Comparison of ENCODE assay signal across 16 cellular contexts in the genomic region with DNA sequence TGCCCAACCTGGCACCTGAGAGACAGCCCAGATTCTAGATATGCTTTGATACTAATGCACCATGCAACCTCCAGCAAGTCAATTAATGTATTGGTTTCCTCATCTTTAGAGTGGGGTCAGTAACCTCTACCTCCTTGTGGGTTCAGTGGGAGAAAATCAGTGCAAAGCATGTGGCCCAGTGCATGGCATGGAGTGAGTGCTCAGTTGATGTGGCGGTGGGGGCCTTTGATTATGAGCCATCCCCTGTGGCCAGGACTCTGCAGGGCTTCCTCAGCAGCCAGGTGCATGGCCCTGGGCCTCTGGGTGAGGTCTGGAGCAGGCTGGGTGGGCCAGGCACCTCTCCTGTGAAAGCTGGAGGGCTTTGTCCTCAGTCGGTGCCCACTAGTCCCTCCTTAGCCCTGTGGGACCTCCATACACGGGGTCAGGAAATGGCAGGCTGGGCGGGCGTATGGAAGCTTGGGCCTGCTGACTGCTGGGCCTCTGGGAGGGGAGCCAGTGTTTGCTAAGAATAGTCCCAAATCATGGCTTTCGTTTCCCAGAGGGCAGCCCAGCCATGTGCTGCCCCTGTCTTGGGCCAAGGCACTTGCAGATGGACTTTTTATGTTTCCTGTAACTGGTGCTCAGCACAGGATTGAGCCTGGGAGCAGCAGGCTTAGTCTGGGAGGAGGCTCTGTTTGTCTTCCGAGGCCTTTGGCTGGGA. TPM values are rescaled to one million over a fixed set of nuclear protein-coding genes. Genes with fewer than 3 reads are reported as not detected.
A peak's percentile ranks its signal among the peaks of the same experiment; 100 is the strongest.
DNase-seq lines count a peak whose midpoint lies in the region; ATAC-seq and TF ChIP-seq lines count a peak whose summit lies in the region.
"Had no signal": no experiment of that assay in that cellular context is flagged by ENCODE, and none has a peak within 500 bp of the region (broad histone marks: within the 10 kb centered on the region; RNA-seq: fewer than 3 reads in every experiment).

No MANE protein-coding gene starts in this region.

- H3K4me1 ChIP-seq in OCI-LY1 (ENCODE audit: insufficient read depth, low read length, severe bottlenecking) (peaks cover 80% of the 10 kb centered on the region), esophagus squamous epithelium (peaks cover 31 to 72% (median 44%) of the 10 kb centered on the region in 3 donors), suprapubic skin (peaks cover 55% of the 10 kb centered on the region)
- peaks cover 27 to 40% of the 10 kb centered on the region in 2 donors for H3K4me1 ChIP-seq in naive thymus-derived CD4-positive, alpha-beta T cell (ENCODE audit: control insufficient read depth in 2 of 2, insufficient read depth in 2 of 2, low read length in 2 of 2)

- H3K27ac ChIP-seq in OCI-LY1 (ENCODE audit: low read depth, low read length, poor library complexity, severe bottlenecking) = peak overlapping the region; percentile 96
- H3K27ac ChIP-seq in esophagus squamous epithelium = peak overlapping the region in 3 of 4 donors; percentile 11 to 86 (median 61)
- peak overlapping the region; percentile 20 for H3K27ac ChIP-seq in suprapubic skin
- H3K27ac ChIP-seq in naive thymus-derived CD4-positive, alpha-beta T cell (ENCODE audit: low read depth, low read length) = no peak overlapping the region

- H3K36me3 ChIP-seq in OCI-LY1 (ENCODE audit: insufficient read depth, low read length) (peaks cover 64% of the 10 kb centered on the region), esophagus squamous epithelium (no peaks in the 10 kb centered on the region), suprapubic skin (no peaks in the 10 kb centered on the region)
- H3K36me3 ChIP-seq in naive thymus-derived CD4-positive, alpha-beta T cell (ENCODE audit: control insufficient read depth in 2 of 3, insufficient read depth in 3 of 3, low read length in 3 of 3) = no peaks in the 10 kb centered on the region

- intact Hi-C loops in esophagus squamous epithelium (cut with DNase I) = no loop called here
- intact Hi-C loops in naive thymus-derived CD4-positive, alpha-beta T cell (cut with micrococcal nuclease) = no loop called here

- TF ChIP-seq POLR2A in esophagus squamous epithelium (IDR thresholded peaks at IDR 0.05) = no peak
- no peak for TF ChIP-seq POLR2A in suprapubic skin (IDR thresholded peaks at IDR 0.05)

- H3K9me3 ChIP-seq in OCI-LY1 (ENCODE audit: low read length) (no peaks in the 10 kb centered on the region), esophagus squamous epithelium (no peaks in the 10 kb centered on the region), suprapubic skin (no peaks in the 10 kb centered on the region)
- H3K9me3 ChIP-seq in naive thymus-derived CD4-positive, alpha-beta T cell (ENCODE audit: control insufficient read depth in 2 of 3, low read length in 3 of 3) = no peaks in the 10 kb centered on the region

- peak overlapping the region; percentile 94 for H3K9ac ChIP-seq in OCI-LY1 (ENCODE audit: low read length)

- H3F3A ChIP-seq in OCI-LY1 (ENCODE audit: insufficient read depth, low read length) = no peaks in the 10 kb centered on the region

- H3K27me3 ChIP-seq in OCI-LY1 (ENCODE audit: insufficient read depth, low read length) = no peaks in the 10 kb centered on the region
- H3K27me3 ChIP-seq in esophagus squamous epithelium = peaks cover 0 to 14% (median 0%) of the 10 kb centered on the region in 4 donors
- no peaks in the 10 kb centered on the region for H3K27me3 ChIP-seq in suprapubic skin
- H3K27me3 ChIP-seq in naive thymus-derived CD4-positive, alpha-beta T cell (ENCODE audit: control insufficient read depth in 2 of 2, insufficient read depth in 2 of 2, low read length in 2 of 2) = peaks cover 0 to 4% of the 10 kb centered on the region in 2 donors

- peaks cover 4% of the 10 kb centered on the region in 2 donors for H3K36me3 Mint-ChIP-seq in stimulated activated naive B cell treated with anti-CD40 and anti-IgM and Interleukin-4, amounts not matched to agents 10 μg/mL and 1 μg/mL and 100 μg/mL, for 72 hours
- no peaks in the 10 kb centered on the region for H3K36me3 Mint-ChIP-seq in naive thymus-derived CD4-positive, alpha-beta T cell
- no peaks in the 10 kb centered on the region for H3K36me3 Mint-ChIP-seq in activated CD4-positive, alpha-beta memory T cell treated with anti-CD3 and anti-CD28 coated beads, Interleukin-2, amount 10 ng/mL, durations not matched to agents 7 days and 5 days (ENCODE audit: low read depth)
- H3K36me3 Mint-ChIP-seq: activated CD4-positive, alpha-beta memory T cell treated with anti-CD3 and anti-CD28 coated beads for 36 hours; activated naive CD4-positive, alpha-beta T cell treated with anti-CD3 and anti-CD28 coated beads, Interleukin-2, amount 10 ng/mL, durations not matched to agents 7 days and 5 days had no signal

- H3K4me3 Mint-ChIP-seq in stimulated activated naive B cell treated with anti-CD40 and anti-IgM and Interleukin-4, amounts not matched to agents 10 μg/mL and 1 μg/mL and 100 μg/mL, for 72 hours = no peak overlapping the region
- peak overlapping the region in 2 of 10 donors; percentile 37 to 75 for H3K4me3 Mint-ChIP-seq in naive thymus-derived CD4-positive, alpha-beta T cell
- H3K4me3 Mint-ChIP-seq in activated CD4-positive, alpha-beta memory T cell treated with anti-CD3 and anti-CD28 coated beads, Interleukin-2, amount 10 ng/mL, durations not matched to agents 7 days and 5 days = no peak overlapping the region
- H3K4me3 Mint-ChIP-seq: activated CD4-positive, alpha-beta memory T cell treated with anti-CD3 and anti-CD28 coated beads for 36 hours; activated naive CD4-positive, alpha-beta T cell treated with anti-CD3 and anti-CD28 coated beads, Interleukin-2, amount 10 ng/mL, durations not matched to agents 7 days and 5 days had no signal

- peaks cover 0 to 7% of the 10 kb centered on the region in 2 donors for H3K27me3 Mint-ChIP-seq in stimulated activated naive B cell treated with anti-CD40 and anti-IgM and Interleukin-4, amounts not matched to agents 10 μg/mL and 1 μg/mL and 100 μg/mL, for 72 hours
- H3K27me3 Mint-ChIP-seq in naive thymus-derived CD4-positive, alpha-beta T cell = peaks cover 0 to 47% (median 0%) of the 10 kb centered on the region in 5 donors
- H3K27me3 Mint-ChIP-seq in activated CD4-positive, alpha-beta memory T cell treated with anti-CD3 and anti-CD28 coated beads, Interleukin-2, amount 10 ng/mL, durations not matched to agents 7 days and 5 days = peaks cover 33% of the 10 kb centered on the region

- H3K9me2 ChIP-seq in OCI-LY1 (ENCODE audit: low read depth, low read length) = no peaks in the 10 kb centered on the region

- no peak for TF ChIP-seq EP300 in suprapubic skin (IDR thresholded peaks at IDR 0.05)

- CTCF ChIA-PET in naive thymus-derived CD4-positive, alpha-beta T cell (lab: Charles Lee) = no interaction called here
- CTCF ChIA-PET in activated CD4-positive, alpha-beta memory T cell treated with anti-CD3 and anti-CD28 coated beads, Interleukin-2, amount 10 ng/mL, durations not matched to agents 7 days and 5 days (lab: Charles Lee) = no interaction called here

- H3K27ac Mint-ChIP-seq in stimulated activated naive B cell treated with anti-CD40 and anti-IgM and Interleukin-4, amounts not matched to agents 10 μg/mL and 1 μg/mL and 100 μg/mL, for 72 hours = no peak overlapping the region
- H3K27ac Mint-ChIP-seq in naive thymus-derived CD4-positive, alpha-beta T cell = peak overlapping the region in 1 of 9 donors; percentile 32
- H3K27ac Mint-ChIP-seq in activated CD4-positive, alpha-beta memory T cell treated with anti-CD3 and anti-CD28 coated beads, Interleukin-2, amount 10 ng/mL, durations not matched to agents 7 days and 5 days = no peak overlapping the region
- H3K27ac Mint-ChIP-seq: activated CD4-positive, alpha-beta memory T cell treated with anti-CD3 and anti-CD28 coated beads for 36 hours; activated naive CD4-positive, alpha-beta T cell treated with anti-CD3 and anti-CD28 coated beads, Interleukin-2, amount 10 ng/mL, durations not matched to agents 7 days and 5 days had no signal

- H3K9me3 Mint-ChIP-seq in stimulated activated naive B cell treated with anti-CD40 and anti-IgM and Interleukin-4, amounts not matched to agents 10 μg/mL and 1 μg/mL and 100 μg/mL, for 72 hours = no peaks in the 10 kb centered on the region
- H3K9me3 Mint-ChIP-seq in naive thymus-derived CD4-positive, alpha-beta T cell = no peaks in the 10 kb centered on the region
- H3K9me3 Mint-ChIP-seq in activated CD4-positive, alpha-beta memory T cell treated with anti-CD3 and anti-CD28 coated beads, Interleukin-2, amount 10 ng/mL, durations not matched to agents 7 days and 5 days = no peaks in the 10 kb centered on the region
- H3K9me3 Mint-ChIP-seq: activated CD4-positive, alpha-beta memory T cell treated with anti-CD3 and anti-CD28 coated beads for 36 hours; activated naive CD4-positive, alpha-beta T cell treated with anti-CD3 and anti-CD28 coated beads, Interleukin-2, amount 10 ng/mL, durations not matched to agents 7 days and 5 days had no signal

- peaks cover 28% of the 10 kb centered on the region for H3K79me2 ChIP-seq in OCI-LY1 (ENCODE audit: insufficient read depth, low read length)

- H2AFZ ChIP-seq in OCI-LY1 (ENCODE audit: low read length) = no peak overlapping the region

- H3K4me2 ChIP-seq in OCI-LY1 (ENCODE audit: low read length) = peak overlapping the region; percentile 73

- H3K4me3 ChIP-seq in OCI-LY1 (ENCODE audit: low read depth, low read length, poor library complexity, severe bottlenecking) = peak overlapping the region; percentile 91
- H3K4me3 ChIP-seq in esophagus squamous epithelium = no peak overlapping the region
- no peak overlapping the region for H3K4me3 ChIP-seq in suprapubic skin
- no peak overlapping the region for H3K4me3 ChIP-seq in naive thymus-derived CD4-positive, alpha-beta T cell (ENCODE audit: low read length)

- DNase-seq in esophagus squamous epithelium (lab: John Stamatoyannopoulos, UW) (no peak), medulla oblongata (ENCODE audit: extremely low spot score) (peak; percentile 80), suprapubic skin (ENCODE audit: low spot score in 2 of 2) (no peak)
- no peak for DNase-seq in stimulated activated naive B cell treated with anti-CD40 and anti-IgM and Interleukin-4, amounts not matched to agents 10 μg/mL and 1 μg/mL and 100 μg/mL, for 72 hours
- no peak for DNase-seq in naive thymus-derived CD4-positive, alpha-beta T cell
- no peak for DNase-seq in activated CD4-positive, alpha-beta memory T cell treated with anti-CD3 and anti-CD28 coated beads, Interleukin-2, amount 10 ng/mL, durations not matched to agents 7 days and 5 days
- DNase-seq: activated CD4-positive, alpha-beta memory T cell treated with anti-CD3 and anti-CD28 coated beads for 36 hours; activated naive CD4-positive, alpha-beta T cell treated with anti-CD3 and anti-CD28 coated beads, Interleukin-2, amount 10 ng/mL, durations not matched to agents 7 days and 5 days; AML-193; cortex of kidney; mammary epithelial cell; MV-4-11; T1000 had no signal

- H3K4me1 Mint-ChIP-seq in stimulated activated naive B cell treated with anti-CD40 and anti-IgM and Interleukin-4, amounts not matched to agents 10 μg/mL and 1 μg/mL and 100 μg/mL, for 72 hours = peaks cover 39 to 44% of the 10 kb centered on the region in 2 donors
- H3K4me1 Mint-ChIP-seq in naive thymus-derived CD4-positive, alpha-beta T cell = peaks cover 24 to 46% (median 38%) of the 10 kb centered on the region in 7 donors
- H3K4me1 Mint-ChIP-seq in activated CD4-positive, alpha-beta memory T cell treated with anti-CD3 and anti-CD28 coated beads, Interleukin-2, amount 10 ng/mL, durations not matched to agents 7 days and 5 days = peaks cover 28% of the 10 kb centered on the region

- ATAC-seq in stimulated activated naive B cell treated with anti-CD40 and anti-IgM and Interleukin-4, amounts not matched to agents 10 μg/mL and 1 μg/mL and 100 μg/mL, for 72 hours (replicated peaks) = no peak
- ATAC-seq in HG03095 (IDR thresholded peaks at IDR 0.05; ENCODE audit: unreplicated experiment) = no peak
- ATAC-seq in naive thymus-derived CD4-positive, alpha-beta T cell = no peak

- POLR2A ChIA-PET in naive thymus-derived CD4-positive, alpha-beta T cell (lab: Charles Lee) = no interaction called here
- POLR2A ChIA-PET in activated CD4-positive, alpha-beta memory T cell treated with anti-CD3 and anti-CD28 coated beads, Interleukin-2, amount 10 ng/mL, durations not matched to agents 7 days and 5 days (lab: Charles Lee) = no interaction called here

- TF ChIP-seq CTCF in OCI-LY1 (IDR thresholded peaks at IDR 0.05; ENCODE audit: low read length) = no peak
- TF ChIP-seq CTCF in esophagus squamous epithelium (IDR thresholded peaks at IDR 0.05) = no peak
- TF ChIP-seq CTCF in suprapubic skin (IDR thresholded peaks at IDR 0.05) = no peak

- no peaks in the 10 kb centered on the region for H4K20me1 ChIP-seq in OCI-LY1 (ENCODE audit: insufficient read depth, low read length)

- 39 to 41% methylated on average over 2 to 7 of the region's 7 CpGs for WGBS in esophagus squamous epithelium, 2 donors
- 46% methylated on average over 3 of the region's 7 CpGs for WGBS in suprapubic skin

RNA-seq across cellular contexts. Expression of a gene that starts 3.4 kb away (rescaled TPM):
- total RNA-seq in esophagus squamous epithelium (10 to 100 TPM in 1 of 4 donors, 1 to 10 TPM in 3; 2.6 to 11.3 (median 4.5) TPM), suprapubic skin (10 to 100 TPM in 1 of 4 donors, 1 to 10 TPM in 3; 6.2 to 12.1 (median 7.7) TPM)
- under 1 TPM; 0.08 to 0.39 (median 0.19) TPM for total RNA-seq in naive thymus-derived CD4-positive, alpha-beta T cell
- polyA plus RNA-seq in naive thymus-derived CD4-positive, alpha-beta T cell = under 1 TPM in 1 of 2 donors, not detected in 1; 0.10 TPM
- under 1 TPM; 0.08 to 0.15 TPM for total RNA-seq in activated CD4-positive, alpha-beta memory T cell treated with anti-CD3 and anti-CD28 coated beads, Interleukin-2, amount 10 ng/mL, durations not matched to agents 7 days and 5 days

RNA-seq across cellular contexts. Expression of a gene that starts 40.5 kb away (rescaled TPM):
- total RNA-seq in esophagus squamous epithelium = not detected
- total RNA-seq in suprapubic skin = not detected
- total RNA-seq in naive thymus-derived CD4-positive, alpha-beta T cell = not detected
- polyA plus RNA-seq in naive thymus-derived CD4-positive, alpha-beta T cell = not detected
- total RNA-seq in activated CD4-positive, alpha-beta memory T cell treated with anti-CD3 and anti-CD28 coated beads, Interleukin-2, amount 10 ng/mL, durations not matched to agents 7 days and 5 days = under 1 TPM in 1 of 2 experiments, not detected in 1; 0.25 TPM
- total RNA-seq: activated CD4-positive, alpha-beta memory T cell treated with anti-CD3 and anti-CD28 coated beads for 36 hours; Daoy had no signal
